In the genomic region with DNA sequence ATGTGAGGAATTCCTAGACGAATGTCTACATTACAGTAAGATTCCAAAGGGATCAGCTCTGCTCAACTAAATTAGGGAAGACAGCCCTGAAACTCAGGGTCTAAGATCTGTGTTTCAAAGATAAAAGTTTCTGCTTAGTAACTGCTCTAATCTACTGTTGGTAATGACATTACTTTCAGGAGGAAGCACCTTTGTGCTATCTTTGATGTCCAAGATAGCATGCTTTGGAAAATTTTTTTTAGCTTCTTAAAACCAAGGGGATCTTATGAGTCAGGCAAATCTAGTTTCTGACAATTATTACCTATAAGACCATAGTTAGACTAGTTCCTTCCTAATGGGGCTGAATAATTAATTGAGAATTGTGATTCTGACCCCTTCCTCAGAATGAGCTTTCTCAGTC, we compare ENCODE assay signal across 1 cellular context.
TF ChIP-seq lines count a peak whose summit lies in the region.

No MANE protein-coding gene starts in this region.

TF ChIP-seq in K562, 482 proteins besides CTCF, POLR2A, EP300 and RAD21 (continued from another document and continues in another):
- TF ChIP-seq, protein P1, sequence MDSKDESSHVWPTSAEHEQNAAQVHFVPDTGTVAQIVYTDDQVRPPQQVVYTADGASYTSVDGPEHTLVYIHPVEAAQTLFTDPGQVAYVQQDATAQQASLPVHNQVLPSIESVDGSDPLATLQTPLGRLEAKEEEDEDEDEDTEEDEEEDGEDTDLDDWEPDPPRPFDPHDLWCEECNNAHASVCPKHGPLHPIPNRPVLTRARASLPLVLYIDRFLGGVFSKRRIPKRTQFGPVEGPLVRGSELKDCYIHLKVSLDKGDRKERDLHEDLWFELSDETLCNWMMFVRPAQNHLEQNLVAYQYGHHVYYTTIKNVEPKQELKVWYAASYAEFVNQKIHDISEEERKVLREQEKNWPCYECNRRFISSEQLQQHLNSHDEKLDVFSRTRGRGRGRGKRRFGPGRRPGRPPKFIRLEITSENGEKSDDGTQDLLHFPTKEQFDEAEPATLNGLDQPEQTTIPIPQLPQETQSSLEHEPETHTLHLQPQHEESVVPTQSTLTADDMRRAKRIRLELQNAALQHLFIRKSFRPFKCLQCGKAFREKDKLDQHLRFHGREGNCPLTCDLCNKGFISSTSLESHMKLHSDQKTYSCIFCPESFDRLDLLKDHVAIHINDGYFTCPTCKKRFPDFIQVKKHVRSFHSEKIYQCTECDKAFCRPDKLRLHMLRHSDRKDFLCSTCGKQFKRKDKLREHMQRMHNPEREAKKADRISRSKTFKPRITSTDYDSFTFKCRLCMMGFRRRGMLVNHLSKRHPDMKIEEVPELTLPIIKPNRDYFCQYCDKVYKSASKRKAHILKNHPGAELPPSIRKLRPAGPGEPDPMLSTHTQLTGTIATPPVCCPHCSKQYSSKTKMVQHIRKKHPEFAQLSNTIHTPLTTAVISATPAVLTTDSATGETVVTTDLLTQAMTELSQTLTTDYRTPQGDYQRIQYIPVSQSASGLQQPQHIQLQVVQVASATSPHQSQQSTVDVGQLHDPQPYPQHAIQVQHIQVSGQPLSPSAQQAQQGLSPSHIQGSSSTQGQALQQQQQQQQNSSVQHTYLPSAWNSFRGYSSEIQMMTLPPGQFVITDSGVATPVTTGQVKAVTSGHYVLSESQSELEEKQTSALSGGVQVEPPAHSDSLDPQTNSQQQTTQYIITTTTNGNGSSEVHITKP (IDR thresholded peaks at IDR 0.05; ENCODE audit: partially characterized antibody), result no peak
- TF ChIP-seq NCOR1 (IDR thresholded peaks at IDR 0.05) (peak; percentile 11; the same call in 1 of the 2 replicates), LEF1 (IDR thresholded peaks at IDR 0.05) (0 out of 2 replicates have a peak, but pooled peaks have one; percentile 19), RCOR1 (IDR thresholded peaks at IDR 0.05; ENCODE audit: borderline replicate concordance in 1 of 2, low read depth in 2 of 2, low read length in 2 of 2) (0 out of 4 replicates have a peak, but pooled peaks of 1 of the 2 experiments have one; percentile 5), ZC3H8 (IDR thresholded peaks at IDR 0.05) (no peak), SMARCA4 (IDR thresholded peaks at IDR 0.05) (peak; percentile 67), KLF6 (CRISPR knock-in tag; IDR thresholded peaks at IDR 0.05; ENCODE audit: borderline replicate concordance) (no peak), HSF4 (CRISPR knock-in tag; IDR thresholded peaks at IDR 0.05; ENCODE audit: borderline replicate concordance) (no peak), ZNF717 (CRISPR knock-in tag; IDR thresholded peaks at IDR 0.05) (no peak), ZNF354B (CRISPR knock-in tag; IDR thresholded peaks at IDR 0.05) (no peak), IRF2 (CRISPR knock-in tag; IDR thresholded peaks at IDR 0.05) (no peak), LARP7 (IDR thresholded peaks at IDR 0.05) (no peak), MED1 (CRISPR knock-in tag; IDR thresholded peaks at IDR 0.05; ENCODE audit: borderline replicate concordance) (no peak), KLF10 (CRISPR knock-in tag; IDR thresholded peaks at IDR 0.05) (no peak), CBX2 (IDR thresholded peaks at IDR 0.05; ENCODE audit: insufficient read depth, low read length, poor library complexity, severe bottlenecking) (no peak)
- TF ChIP-seq, protein P2, sequence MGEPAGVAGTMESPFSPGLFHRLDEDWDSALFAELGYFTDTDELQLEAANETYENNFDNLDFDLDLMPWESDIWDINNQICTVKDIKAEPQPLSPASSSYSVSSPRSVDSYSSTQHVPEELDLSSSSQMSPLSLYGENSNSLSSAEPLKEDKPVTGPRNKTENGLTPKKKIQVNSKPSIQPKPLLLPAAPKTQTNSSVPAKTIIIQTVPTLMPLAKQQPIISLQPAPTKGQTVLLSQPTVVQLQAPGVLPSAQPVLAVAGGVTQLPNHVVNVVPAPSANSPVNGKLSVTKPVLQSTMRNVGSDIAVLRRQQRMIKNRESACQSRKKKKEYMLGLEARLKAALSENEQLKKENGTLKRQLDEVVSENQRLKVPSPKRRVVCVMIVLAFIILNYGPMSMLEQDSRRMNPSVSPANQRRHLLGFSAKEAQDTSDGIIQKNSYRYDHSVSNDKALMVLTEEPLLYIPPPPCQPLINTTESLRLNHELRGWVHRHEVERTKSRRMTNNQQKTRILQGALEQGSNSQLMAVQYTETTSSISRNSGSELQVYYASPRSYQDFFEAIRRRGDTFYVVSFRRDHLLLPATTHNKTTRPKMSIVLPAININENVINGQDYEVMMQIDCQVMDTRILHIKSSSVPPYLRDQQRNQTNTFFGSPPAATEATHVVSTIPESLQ (CRISPR knock-in tag; IDR thresholded peaks at IDR 0.05), result no peak
- TF ChIP-seq, protein P3, sequence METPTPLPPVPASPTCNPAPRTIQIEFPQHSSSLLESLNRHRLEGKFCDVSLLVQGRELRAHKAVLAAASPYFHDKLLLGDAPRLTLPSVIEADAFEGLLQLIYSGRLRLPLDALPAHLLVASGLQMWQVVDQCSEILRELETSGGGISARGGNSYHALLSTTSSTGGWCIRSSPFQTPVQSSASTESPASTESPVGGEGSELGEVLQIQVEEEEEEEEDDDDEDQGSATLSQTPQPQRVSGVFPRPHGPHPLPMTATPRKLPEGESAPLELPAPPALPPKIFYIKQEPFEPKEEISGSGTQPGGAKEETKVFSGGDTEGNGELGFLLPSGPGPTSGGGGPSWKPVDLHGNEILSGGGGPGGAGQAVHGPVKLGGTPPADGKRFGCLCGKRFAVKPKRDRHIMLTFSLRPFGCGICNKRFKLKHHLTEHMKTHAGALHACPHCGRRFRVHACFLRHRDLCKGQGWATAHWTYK (CRISPR knock-in tag; IDR thresholded peaks at IDR 0.05), result no peak
- TF ChIP-seq, protein P4, sequence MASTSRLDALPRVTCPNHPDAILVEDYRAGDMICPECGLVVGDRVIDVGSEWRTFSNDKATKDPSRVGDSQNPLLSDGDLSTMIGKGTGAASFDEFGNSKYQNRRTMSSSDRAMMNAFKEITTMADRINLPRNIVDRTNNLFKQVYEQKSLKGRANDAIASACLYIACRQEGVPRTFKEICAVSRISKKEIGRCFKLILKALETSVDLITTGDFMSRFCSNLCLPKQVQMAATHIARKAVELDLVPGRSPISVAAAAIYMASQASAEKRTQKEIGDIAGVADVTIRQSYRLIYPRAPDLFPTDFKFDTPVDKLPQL (IDR thresholded peaks at IDR 0.05; ENCODE audit: extremely low read depth, insufficient read length), result no peak
- TF ChIP-seq, protein P5, sequence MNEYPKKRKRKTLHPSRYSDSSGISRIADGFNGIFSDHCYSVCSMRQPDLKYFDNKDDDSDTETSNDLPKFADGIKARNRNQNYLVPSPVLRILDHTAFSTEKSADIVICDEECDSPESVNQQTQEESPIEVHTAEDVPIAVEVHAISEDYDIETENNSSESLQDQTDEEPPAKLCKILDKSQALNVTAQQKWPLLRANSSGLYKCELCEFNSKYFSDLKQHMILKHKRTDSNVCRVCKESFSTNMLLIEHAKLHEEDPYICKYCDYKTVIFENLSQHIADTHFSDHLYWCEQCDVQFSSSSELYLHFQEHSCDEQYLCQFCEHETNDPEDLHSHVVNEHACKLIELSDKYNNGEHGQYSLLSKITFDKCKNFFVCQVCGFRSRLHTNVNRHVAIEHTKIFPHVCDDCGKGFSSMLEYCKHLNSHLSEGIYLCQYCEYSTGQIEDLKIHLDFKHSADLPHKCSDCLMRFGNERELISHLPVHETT (CRISPR knock-in tag; conservative IDR thresholded peaks at IDR 0.05 in 1 of 2, IDR thresholded peaks at IDR 0.05 in 1 of 2), result no peak
- TF ChIP-seq, protein P6, sequence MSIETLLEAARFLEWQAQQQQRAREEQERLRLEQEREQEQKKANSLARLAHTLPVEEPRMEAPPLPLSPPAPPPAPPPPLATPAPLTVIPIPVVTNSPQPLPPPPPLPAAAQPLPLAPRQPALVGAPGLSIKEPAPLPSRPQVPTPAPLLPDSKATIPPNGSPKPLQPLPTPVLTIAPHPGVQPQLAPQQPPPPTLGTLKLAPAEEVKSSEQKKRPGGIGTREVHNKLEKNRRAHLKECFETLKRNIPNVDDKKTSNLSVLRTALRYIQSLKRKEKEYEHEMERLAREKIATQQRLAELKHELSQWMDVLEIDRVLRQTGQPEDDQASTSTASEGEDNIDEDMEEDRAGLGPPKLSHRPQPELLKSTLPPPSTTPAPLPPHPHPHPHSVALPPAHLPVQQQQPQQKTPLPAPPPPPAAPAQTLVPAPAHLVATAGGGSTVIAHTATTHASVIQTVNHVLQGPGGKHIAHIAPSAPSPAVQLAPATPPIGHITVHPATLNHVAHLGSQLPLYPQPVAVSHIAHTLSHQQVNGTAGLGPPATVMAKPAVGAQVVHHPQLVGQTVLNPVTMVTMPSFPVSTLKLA (conservative IDR thresholded peaks at IDR 0.05), result no peak
- TF ChIP-seq, protein P7, sequence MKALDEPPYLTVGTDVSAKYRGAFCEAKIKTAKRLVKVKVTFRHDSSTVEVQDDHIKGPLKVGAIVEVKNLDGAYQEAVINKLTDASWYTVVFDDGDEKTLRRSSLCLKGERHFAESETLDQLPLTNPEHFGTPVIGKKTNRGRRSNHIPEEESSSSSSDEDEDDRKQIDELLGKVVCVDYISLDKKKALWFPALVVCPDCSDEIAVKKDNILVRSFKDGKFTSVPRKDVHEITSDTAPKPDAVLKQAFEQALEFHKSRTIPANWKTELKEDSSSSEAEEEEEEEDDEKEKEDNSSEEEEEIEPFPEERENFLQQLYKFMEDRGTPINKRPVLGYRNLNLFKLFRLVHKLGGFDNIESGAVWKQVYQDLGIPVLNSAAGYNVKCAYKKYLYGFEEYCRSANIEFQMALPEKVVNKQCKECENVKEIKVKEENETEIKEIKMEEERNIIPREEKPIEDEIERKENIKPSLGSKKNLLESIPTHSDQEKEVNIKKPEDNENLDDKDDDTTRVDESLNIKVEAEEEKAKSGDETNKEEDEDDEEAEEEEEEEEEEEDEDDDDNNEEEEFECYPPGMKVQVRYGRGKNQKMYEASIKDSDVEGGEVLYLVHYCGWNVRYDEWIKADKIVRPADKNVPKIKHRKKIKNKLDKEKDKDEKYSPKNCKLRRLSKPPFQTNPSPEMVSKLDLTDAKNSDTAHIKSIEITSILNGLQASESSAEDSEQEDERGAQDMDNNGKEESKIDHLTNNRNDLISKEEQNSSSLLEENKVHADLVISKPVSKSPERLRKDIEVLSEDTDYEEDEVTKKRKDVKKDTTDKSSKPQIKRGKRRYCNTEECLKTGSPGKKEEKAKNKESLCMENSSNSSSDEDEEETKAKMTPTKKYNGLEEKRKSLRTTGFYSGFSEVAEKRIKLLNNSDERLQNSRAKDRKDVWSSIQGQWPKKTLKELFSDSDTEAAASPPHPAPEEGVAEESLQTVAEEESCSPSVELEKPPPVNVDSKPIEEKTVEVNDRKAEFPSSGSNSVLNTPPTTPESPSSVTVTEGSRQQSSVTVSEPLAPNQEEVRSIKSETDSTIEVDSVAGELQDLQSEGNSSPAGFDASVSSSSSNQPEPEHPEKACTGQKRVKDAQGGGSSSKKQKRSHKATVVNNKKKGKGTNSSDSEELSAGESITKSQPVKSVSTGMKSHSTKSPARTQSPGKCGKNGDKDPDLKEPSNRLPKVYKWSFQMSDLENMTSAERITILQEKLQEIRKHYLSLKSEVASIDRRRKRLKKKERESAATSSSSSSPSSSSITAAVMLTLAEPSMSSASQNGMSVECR (CRISPR knock-in tag; IDR thresholded peaks at IDR 0.05), result no peak
